ENCODE assay signal across 32 cellular contexts in genomic region chr10:48879476-48879875, GRCh38.
"Had no signal": no experiment of that assay in that cellular context is flagged by ENCODE, and none has a peak within 500 bp of the region (broad histone marks: within the 10 kb centered on the region; RNA-seq: fewer than 3 reads in every experiment).

No MANE protein-coding gene starts in this region.

- ATAC-seq: activated CD8-positive, alpha-beta memory T cell treated with anti-CD3 and anti-CD28 coated beads, Interleukin-2, amount 10 ng/mL, durations not matched to agents 7 days and 5 days; activated naive CD8-positive, alpha-beta T cell treated with anti-CD3 and anti-CD28 coated beads, Interleukin-2, amount 50 U/mL, for 24 hours; PC-3 had no signal

- DNase-seq: activated CD4-positive, alpha-beta memory T cell treated with anti-CD3 and anti-CD28 coated beads for 36 hours; activated CD4-positive, alpha-beta T cell treated with anti-CD3 and anti-CD28 coated beads, Interleukin-2, amount 50 U/mL, for 1 hour; activated CD8-positive, alpha-beta memory T cell treated with anti-CD3 and anti-CD28 coated beads for 24 hours; activated CD8-positive, alpha-beta memory T cell treated with anti-CD3 and anti-CD28 coated beads, Interleukin-2, amount 10 ng/mL, durations not matched to agents 7 days and 5 days; activated CD8-positive, alpha-beta memory T cell treated with anti-CD3 and anti-CD28 coated beads, Interleukin-2, amount 50 U/mL, for 48 hours; activated effector memory CD4-positive, alpha-beta T cell treated with Interleukin-2 at 50 U/mL for 16 hours; activated naive CD4-positive, alpha-beta T cell treated with anti-CD3 and anti-CD28 coated beads, Interleukin-2, amount 10 ng/mL, durations not matched to agents 7 days and 5 days; activated naive CD8-positive, alpha-beta T cell treated with anti-CD3 and anti-CD28 coated beads, Interleukin-2, amount 50 U/mL, for 24 hours; activated T-cell treated with anti-CD3 and anti-CD28 coated beads, Interleukin-2, amount 50 U/mL, for 48 hours; anterior cingulate cortex; NCI-H1092 treated with DMSO at 0.1 percent for 48 hours; NCI-H1417; NCI-H146; NCI-H187; NCI-H2029 treated with DMSO at 0.1 percent for 48 hours; NCI-H2171 treated with DMSO at 0.1 percent for 48 hours; NCI-H2227 treated with DMSO at 0.1 percent for 48 hours; NCI-H446; NCI-H524; NCI-H69; NCI-H82; NK-92 treated with Interleukin-12 subunit alpha and Interleukin-12 subunit beta, amount 100 ng/mL, for 24 hours; PC-3; Peyer's patch; RPMI8226; SHP77 treated with DMSO at 0.1 percent for 48 hours; SK-N-SH had no signal

- H3K9me3 Mint-ChIP-seq: activated CD4-positive, alpha-beta memory T cell treated with anti-CD3 and anti-CD28 coated beads for 36 hours; activated naive CD4-positive, alpha-beta T cell treated with anti-CD3 and anti-CD28 coated beads, Interleukin-2, amount 10 ng/mL, durations not matched to agents 7 days and 5 days; activated naive CD8-positive, alpha-beta T cell treated with anti-CD3 and anti-CD28 coated beads, Interleukin-2, amount 50 U/mL, for 24 hours; T-helper 1 cell treated with Interleukin-12 subunit alpha and Interleukin-12 subunit beta and Interleukin-4 antibody, amounts not matched to agents 30 μg/mL and 1 μg/mL, for 36 hours; T-helper 2 cell treated with Interferon-gamma antibody and Interleukin-4, amounts not matched to agents 5 μg/mL and 100 μg/mL, for 36 hours had no signal

- H3K36me3 Mint-ChIP-seq: activated CD4-positive, alpha-beta memory T cell treated with anti-CD3 and anti-CD28 coated beads for 36 hours; activated CD8-positive, alpha-beta memory T cell treated with anti-CD3 and anti-CD28 coated beads, Interleukin-2, amount 10 ng/mL, durations not matched to agents 7 days and 5 days; activated naive CD4-positive, alpha-beta T cell treated with anti-CD3 and anti-CD28 coated beads, Interleukin-2, amount 10 ng/mL, durations not matched to agents 7 days and 5 days; activated naive CD8-positive, alpha-beta T cell; brain had no signal

- H3K9me3 ChIP-seq: Peyer's patch, SJSA1, SK-N-SH had no signal

- H3K4me3 ChIP-seq: Peyer's patch, SJSA1 had no signal

- H3K4me1 Mint-ChIP-seq: activated CD8-positive, alpha-beta memory T cell treated with anti-CD3 and anti-CD28 coated beads, Interleukin-2, amount 10 ng/mL, durations not matched to agents 7 days and 5 days; activated naive CD4-positive, alpha-beta T cell treated with anti-CD3 and anti-CD28 coated beads, Interleukin-2, amount 10 ng/mL, durations not matched to agents 7 days and 5 days; activated naive CD8-positive, alpha-beta T cell treated with anti-CD3 and anti-CD28 coated beads, Interleukin-2, amount 50 U/mL, for 24 hours; brain had no signal

- H3K27me3 ChIP-seq: Peyer's patch, SJSA1 had no signal

- H3K4me3 Mint-ChIP-seq: activated CD4-positive, alpha-beta memory T cell treated with anti-CD3 and anti-CD28 coated beads for 36 hours; activated CD8-positive, alpha-beta memory T cell treated with anti-CD3 and anti-CD28 coated beads, Interleukin-2, amount 10 ng/mL, durations not matched to agents 7 days and 5 days; activated naive CD4-positive, alpha-beta T cell treated with anti-CD3 and anti-CD28 coated beads, Interleukin-2, amount 10 ng/mL, durations not matched to agents 7 days and 5 days; activated naive CD8-positive, alpha-beta T cell; activated naive CD8-positive, alpha-beta T cell treated with anti-CD3 and anti-CD28 coated beads, Interleukin-2, amount 50 U/mL, for 24 hours; brain; T-helper 1 cell treated with Interleukin-12 subunit alpha and Interleukin-12 subunit beta and Interleukin-4 antibody, amounts not matched to agents 30 μg/mL and 1 μg/mL, for 36 hours; T-helper 2 cell treated with Interferon-gamma antibody and Interleukin-4, amounts not matched to agents 5 μg/mL and 100 μg/mL, for 36 hours had no signal

- H3K4me1 ChIP-seq: Peyer's patch, SJSA1 had no signal

- H3K27me3 Mint-ChIP-seq: activated naive CD4-positive, alpha-beta T cell treated with anti-CD3 and anti-CD28 coated beads, Interleukin-2, amount 10 ng/mL, durations not matched to agents 7 days and 5 days; activated naive CD8-positive, alpha-beta T cell; activated naive CD8-positive, alpha-beta T cell treated with anti-CD3 and anti-CD28 coated beads, Interleukin-2, amount 50 U/mL, for 24 hours had no signal

- H3K27ac ChIP-seq: Peyer's patch, SJSA1 had no signal

- H3K27ac Mint-ChIP-seq: activated CD4-positive, alpha-beta memory T cell treated with anti-CD3 and anti-CD28 coated beads for 36 hours; activated CD8-positive, alpha-beta memory T cell treated with anti-CD3 and anti-CD28 coated beads, Interleukin-2, amount 10 ng/mL, durations not matched to agents 7 days and 5 days; activated naive CD4-positive, alpha-beta T cell treated with anti-CD3 and anti-CD28 coated beads, Interleukin-2, amount 10 ng/mL, durations not matched to agents 7 days and 5 days; activated naive CD8-positive, alpha-beta T cell; activated naive CD8-positive, alpha-beta T cell treated with anti-CD3 and anti-CD28 coated beads, Interleukin-2, amount 50 U/mL, for 24 hours; T-helper 1 cell treated with Interleukin-12 subunit alpha and Interleukin-12 subunit beta and Interleukin-4 antibody, amounts not matched to agents 30 μg/mL and 1 μg/mL, for 36 hours; T-helper 2 cell treated with Interferon-gamma antibody and Interleukin-4, amounts not matched to agents 5 μg/mL and 100 μg/mL, for 36 hours had no signal

- H3K36me3 ChIP-seq: Peyer's patch, SJSA1 had no signal
